ENCODE assay signal across 26 cellular contexts in genomic region chr1:114585221-114585620, GRCh38. TPM values are rescaled to one million over a fixed set of nuclear protein-coding genes. Genes with fewer than 3 reads are reported as not detected.
DNase-seq lines count a peak whose midpoint lies in the region; ATAC-seq and TF ChIP-seq lines count a peak whose summit lies in the region.
"Had no signal": no experiment of that assay in that cellular context is flagged by ENCODE, and none has a peak within 500 bp of the region (broad histone marks: within the 10 kb centered on the region; RNA-seq: fewer than 3 reads in every experiment).

No MANE protein-coding gene starts in this region.

- WGBS in thyroid gland, 2 donors: 33 to 43% methylated on average over 1 of the region's 1 CpG

- peak overlapping the region in 2 of 3 donors; percentile 54 to 71 for H3K27ac ChIP-seq in thyroid gland
- H3K27ac ChIP-seq: KMS-11 had no signal

- H3K4me3 ChIP-seq in adipocyte (ENCODE audit: low read length): no peak overlapping the region
- H3K4me3 ChIP-seq in thyroid gland (replicated peaks in 1 of 3): no peak overlapping the region
- H3K4me3 ChIP-seq: GM23338, lung had no signal

- no peak overlapping the region for H3K9ac ChIP-seq in adipocyte (ENCODE audit: low read length)
- H3K9ac ChIP-seq: KMS-11 had no signal

- ATAC-seq in left ventricle myocardium superior: no peak
- ATAC-seq: activated CD8-positive, alpha-beta T cell treated with anti-CD3 and anti-CD28 coated beads for 36 hours; esophagus mucosa; GM23338 had no signal

- intact Hi-C loops in thyroid gland (cut with DNase I): no loop called here
- intact Hi-C loops in left ventricle myocardium superior (cut with micrococcal nuclease): no loop called here

- H3K9me3 ChIP-seq in adipocyte (ENCODE audit: control insufficient read depth, low read length) (no peaks in the 10 kb centered on the region), thyroid gland (no peaks in the 10 kb centered on the region)

- H3K27me3 ChIP-seq in adipocyte (replicated peaks; ENCODE audit: control insufficient read depth, insufficient read depth, low read length) (no peaks in the 10 kb centered on the region), thyroid gland (no peaks in the 10 kb centered on the region)

- TF ChIP-seq CTCF in thyroid gland (IDR thresholded peaks at IDR 0.05): no peak

- peaks cover 17% of the 10 kb centered on the region for H3K4me1 ChIP-seq in adipocyte (ENCODE audit: control insufficient read depth, insufficient read depth, low read length)
- H3K4me1 ChIP-seq in thyroid gland: peaks cover 24 to 27% of the 10 kb centered on the region in 2 donors

- no peaks in the 10 kb centered on the region for H3K36me3 ChIP-seq in adipocyte (ENCODE audit: control insufficient read depth, insufficient read depth, low read length, severe bottlenecking)
- H3K36me3 ChIP-seq in thyroid gland: no peaks in the 10 kb centered on the region

- TF ChIP-seq POLR2A in thyroid gland (IDR thresholded peaks at IDR 0.05): no peak

- DNase-seq in NCI-H2171 (lab: John Stamatoyannopoulos, UW) (peak; percentile 5), NCI-H2171 treated with DMSO at 0.1 percent for 48 hours (lab: John Stamatoyannopoulos, UW) (no peak), adipocyte (ENCODE audit: low read depth) (peak; percentile 44), glomerular visceral epithelial cell (ENCODE audit: extremely low spot score) (peak; percentile 16), thyroid gland (peak; percentile 9 to 20), left ventricle myocardium superior (no peak), NCI-H146 treated with DMSO at 0.1 percent for 48 hours (lab: John Stamatoyannopoulos, UW; ENCODE audit: unreplicated experiment) (no peak), T-helper 2 cell (no peak)
- DNase-seq: activated CD4-positive, CD25-positive, alpha-beta regulatory T cell; activated CD8-positive, alpha-beta T cell treated with anti-CD3 and anti-CD28 coated beads for 36 hours; activated naive CD4-positive, alpha-beta T cell treated with Interleukin-2 at 50 U/mL for 16 hours; activated T-cell treated with anti-CD3 and anti-CD28 coated beads, Interleukin-2, amount 50 U/mL, for 1 hour; anterior cingulate cortex; C1 segment of cervical spinal cord; cerebellar nuclear complex; effector memory CD4-positive, alpha-beta T cell; GF-D8; head of caudate nucleus; immature natural killer cell; NCI-H187 treated with DMSO at 0.1 percent for 48 hours; NCI-H446 treated with DMSO at 0.1 percent for 48 hours; T1000 had no signal

RNA-seq across cellular contexts. Expression of gene BCAS2, which starts 3.8 kb away (rescaled TPM):
- total RNA-seq in thyroid gland (10 to 100 TPM; 30.8 to 52.5 (median 46.9) TPM), left ventricle myocardium superior (32.5 TPM)

Comparison
In these comparisons a context has a peak if more than half of its experiments do, and no peak if none do; other contexts are left out.
1. DNase-seq: peak in NCI-H2171 (single experiment), adipocyte (single experiment), glomerular visceral epithelial cell (single experiment) and thyroid gland (2 of 2); none in NCI-H2171 treated with DMSO at 0.1 percent for 48 hours (single experiment), left ventricle myocardium superior (single experiment), NCI-H146 treated with DMSO at 0.1 percent for 48 hours (single experiment) and T-helper 2 cell (0 of 5).